27 cellular contexts compared by ENCODE assay signal in genomic region chr5:103772248-103772647, GRCh38.
"Had no signal": no experiment of that assay in that cellular context is flagged by ENCODE, and none has a peak within 500 bp of the region (broad histone marks: within the 10 kb centered on the region; RNA-seq: fewer than 3 reads in every experiment).

No MANE protein-coding gene starts in this region.

- ATAC-seq: stimulated activated effector memory CD8-positive, alpha-beta T cell treated with anti-CD3 and anti-CD28 coated beads, Interleukin-12 subunit alpha, Interleukin-12 subunit beta, amount 100 ng/mL, for 72 hours; stimulated activated memory B cell treated with anti-CD40 and anti-IgM and Interleukin-4, amounts not matched to agents 10 μg/mL and 1 μg/mL and 100 μg/mL, for 72 hours; stimulated activated naive B cell treated with anti-CD40 and anti-IgM and Interleukin-4, amounts not matched to agents 10 μg/mL and 1 μg/mL and 100 μg/mL, for 72 hours; stimulated activated naive CD8-positive, alpha-beta T cell treated with anti-CD3 and anti-CD28 coated beads, Interleukin-15, amount 100 ng/mL, for 72 hours; stimulated activated naive CD8-positive, alpha-beta T cell treated with anti-CD3 and anti-CD28 coated beads, Interleukin-15, Interleukin-2, amounts not matched to agents 100 U/mL and 50 U/mL, for 24 hours; upper lobe of right lung had no signal

- DNase-seq: stimulated activated CD4-positive, alpha-beta T cell treated with anti-CD3 and anti-CD28 coated beads, Interleukin-2, amount 100 ng/mL, for 48 hours; stimulated activated CD4-positive, alpha-beta T cell treated with anti-CD3 and anti-CD28 coated beads, Interleukin-4, amount 100 ng/mL, for 1 hour; stimulated activated CD4-positive, alpha-beta T cell treated with anti-CD3 and anti-CD28 coated beads, Interleukin-4, amount 100 ng/mL, for 24 hours; stimulated activated CD4-positive, alpha-beta T cell treated with anti-CD3 and anti-CD28 coated beads, Interleukin-4, amount 100 ng/mL, for 4 hours; stimulated activated CD8-positive, alpha-beta memory T cell treated with anti-CD3 and anti-CD28 coated beads, Interleukin-4, amount 100 ng/mL, for 48 hours; stimulated activated naive B cell treated with anti-CD40 and anti-IgM and Interleukin-4, amounts not matched to agents 10 μg/mL and 1 μg/mL and 100 μg/mL, for 72 hours; stimulated activated naive CD4-positive, alpha-beta T cell; stimulated activated naive CD4-positive, alpha-beta T cell treated with Interleukin-2 at 50 U/mL for 16 hours; stimulated activated naive CD8-positive, alpha-beta T cell treated with anti-CD3 and anti-CD28 coated beads, Interleukin-15, amount 100 ng/mL, for 72 hours; stimulated activated naive CD8-positive, alpha-beta T cell treated with anti-CD3 and anti-CD28 coated beads, Interleukin-15, Interleukin-2, amounts not matched to agents 100 U/mL and 50 U/mL, for 24 hours; stomach; substantia nigra; testis; thyroid gland; tibial artery; transverse colon; trophoblast cell; upper lobe of left lung; upper lobe of right lung; uterus had no signal

- H3K4me1 ChIP-seq: stomach, suprapubic skin, testis, thyroid gland, tibial artery, tibial nerve, transverse colon, upper lobe of left lung, upper lobe of right lung, uterus, vagina had no signal

- H3K36me3 ChIP-seq: stomach, suprapubic skin, thoracic aorta, thyroid gland, tibial artery, tibial nerve, transverse colon, upper lobe of left lung, upper lobe of right lung, uterus, vagina had no signal

- FAIRE-seq: urothelium cell line had no signal

- H3K4me3 ChIP-seq: stomach, suprapubic skin, testis, thoracic aorta, thyroid gland, tibial artery, tibial nerve, transverse colon, upper lobe of left lung, upper lobe of right lung, uterus, vagina had no signal

- H3K9me3 ChIP-seq: stomach, suprapubic skin, testis, thoracic aorta, thyroid gland, tibial artery, tibial nerve, transverse colon, upper lobe of right lung, uterus, vagina had no signal

- H3K27me3 ChIP-seq: stomach, suprapubic skin, testis, thyroid gland, tibial artery, tibial nerve, transverse colon, upper lobe of left lung, upper lobe of right lung, uterus, vagina had no signal

- H3K27ac ChIP-seq: stomach, suprapubic skin, testis, thoracic aorta, thyroid gland, tibial artery, tibial nerve, transverse colon, upper lobe of left lung, upper lobe of right lung, uterus, vagina had no signal
